Comparison of ENCODE assay signal across 16 cellular contexts in the genomic region with DNA sequence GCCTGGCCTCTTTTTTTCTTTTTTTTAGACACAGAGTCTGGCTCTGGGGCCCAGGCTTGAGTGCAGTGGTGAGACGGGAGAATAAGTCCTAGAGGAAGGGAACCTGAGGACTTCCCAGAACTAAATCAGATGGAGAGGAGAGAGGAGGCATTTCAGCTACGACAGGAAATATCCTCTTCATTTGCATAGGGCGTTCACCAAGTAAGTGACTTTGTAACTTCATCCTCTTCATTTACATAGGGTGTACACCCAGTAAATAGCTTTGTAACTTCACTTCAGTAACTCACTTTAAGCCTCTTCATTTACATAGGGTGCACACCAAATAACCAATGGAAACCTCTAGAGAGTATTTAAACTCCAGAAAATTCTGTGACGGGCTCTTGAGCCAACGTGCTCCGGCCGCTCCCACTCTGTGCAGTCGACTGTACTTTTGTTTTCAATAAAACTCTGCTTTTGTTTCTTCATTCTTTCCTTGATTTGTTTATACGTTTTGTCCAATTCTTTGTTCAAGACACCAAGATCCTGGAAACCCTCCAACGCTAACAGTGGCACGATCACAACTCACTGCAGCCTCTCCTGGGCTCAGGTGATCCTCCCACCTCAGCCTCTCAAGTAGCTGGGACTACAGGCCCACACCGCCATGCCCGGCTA. TPM values are rescaled to one million over a fixed set of nuclear protein-coding genes. Genes with fewer than 3 reads are reported as not detected.
DNase-seq lines count a peak whose midpoint lies in the region; ATAC-seq and TF ChIP-seq lines count a peak whose summit lies in the region.
"Had no signal": no experiment of that assay in that cellular context is flagged by ENCODE, and none has a peak within 500 bp of the region (broad histone marks: within the 10 kb centered on the region; RNA-seq: fewer than 3 reads in every experiment).

No MANE protein-coding gene starts in this region.

- no peak for DNase-seq in CD4-positive, alpha-beta memory T cell
- DNase-seq in activated B cell treated with CpG ODN at 0.5 μM for 24 hours (no peak), naive B cell (peak; percentile 39), pons (ENCODE audit: low spot score) (no peak), NCI-H1417 (lab: John Stamatoyannopoulos, UW) (no peak), iPS-NIHi7 (ENCODE audit: extremely low spot score) (no peak)
- no peak for DNase-seq in activated CD8-positive, alpha-beta memory T cell treated with anti-CD3 and anti-CD28 coated beads, Interleukin-2, amount 10 ng/mL, durations not matched to agents 7 days and 5 days
- DNase-seq: cerebellar nuclear complex; DMS53; NCI-H2029; RPMI8226; stimulated activated CD4-positive, alpha-beta T cell treated with anti-CD3 and anti-CD28 coated beads, Interleukin-12 subunit alpha, Interleukin-12 subunit beta, amount 100 ng/mL, for 4 hours; stimulated activated CD8-positive, alpha-beta memory T cell treated with anti-CD3 and anti-CD28 coated beads, Interleukin-4, amount 100 ng/mL, for 48 hours had no signal

- no peak overlapping the region for H3K4me3 ChIP-seq in CD4-positive, alpha-beta memory T cell (ENCODE audit: low read length in 2 of 2)

- POLR2A ChIA-PET in CD4-positive, alpha-beta memory T cell (lab: Charles Lee; ENCODE audit: partially characterized antibody): no interaction called here
- POLR2A ChIA-PET in activated B cell treated with CpG ODN at 0.5 μM for 24 hours (lab: Charles Lee): interaction anchor here (1.0 kb wide), 1 partner anchor 61 kb away, joined by 5 read pairs; no protein-coding TSS in a partner anchor

- H3K27ac Mint-ChIP-seq in CD4-positive, alpha-beta memory T cell: peak overlapping the region in 6 of 7 donors; percentile 4 to 80 (median 48)
- H3K27ac Mint-ChIP-seq in IgD-negative memory B cell: peak overlapping the region; percentile 83 to 93 (median 93)
- H3K27ac Mint-ChIP-seq in activated B cell treated with CpG ODN at 0.5 μM for 24 hours: peak overlapping the region; percentile 85
- H3K27ac Mint-ChIP-seq in naive B cell: peak overlapping the region; percentile 14 to 91 (median 74)
- H3K27ac Mint-ChIP-seq in activated CD8-positive, alpha-beta memory T cell treated with anti-CD3 and anti-CD28 coated beads, Interleukin-2, amount 10 ng/mL, durations not matched to agents 7 days and 5 days: no peak overlapping the region
- H3K27ac Mint-ChIP-seq: activated naive CD4-positive, alpha-beta T cell treated with anti-CD3 and anti-CD28 coated beads, Interleukin-2, amount 50 U/mL, for 24 hours had no signal

- intact Hi-C loops in CD4-positive, alpha-beta memory T cell (cut with micrococcal nuclease): no loop called here
- intact Hi-C loops in activated B cell treated with CpG ODN at 0.5 μM for 24 hours (cut with micrococcal nuclease): no loop called here

- peaks cover 10% of the 10 kb centered on the region for H3K4me1 ChIP-seq in CD4-positive, alpha-beta memory T cell (ENCODE audit: insufficient read depth, low read length)

- no peaks in the 10 kb centered on the region for H3K9me3 ChIP-seq in CD4-positive, alpha-beta memory T cell (ENCODE audit: control insufficient read depth in 1 of 2, low read length in 2 of 2)
- H3K9me3 ChIP-seq: neutrophil had no signal

- peaks cover 4 to 13% (median 7%) of the 10 kb centered on the region in 4 donors for H3K4me1 Mint-ChIP-seq in CD4-positive, alpha-beta memory T cell
- H3K4me1 Mint-ChIP-seq in IgD-negative memory B cell: peaks cover 7 to 17% (median 15%) of the 10 kb centered on the region in 3 donors
- H3K4me1 Mint-ChIP-seq in activated B cell treated with CpG ODN at 0.5 μM for 24 hours: peaks cover 30% of the 10 kb centered on the region
- H3K4me1 Mint-ChIP-seq in naive B cell: peaks cover 10 to 23% (median 14%) of the 10 kb centered on the region in 3 donors
- peaks cover 5% of the 10 kb centered on the region for H3K4me1 Mint-ChIP-seq in activated CD8-positive, alpha-beta memory T cell treated with anti-CD3 and anti-CD28 coated beads, Interleukin-2, amount 10 ng/mL, durations not matched to agents 7 days and 5 days

- CTCF ChIA-PET in CD4-positive, alpha-beta memory T cell (lab: Charles Lee; ENCODE audit: partially characterized antibody): no interaction called here
- CTCF ChIA-PET in activated B cell treated with CpG ODN at 0.5 μM for 24 hours (lab: Charles Lee): interaction anchor here (0.6 kb wide), 1 partner anchor 411 kb away, joined by 3 read pairs; no protein-coding TSS in a partner anchor
- CTCF ChIA-PET in activated CD8-positive, alpha-beta memory T cell treated with anti-CD3 and anti-CD28 coated beads, Interleukin-2, amount 10 ng/mL, durations not matched to agents 7 days and 5 days (lab: Charles Lee): no interaction called here

- TF ChIP-seq CTCF in activated B cell treated with CpG ODN at 0.5 μM for 24 hours (IDR thresholded peaks at IDR 0.05): no peak

- H3K27me3 Mint-ChIP-seq in CD4-positive, alpha-beta memory T cell: no peaks in the 10 kb centered on the region
- H3K27me3 Mint-ChIP-seq in IgD-negative memory B cell: no peaks in the 10 kb centered on the region
- no peaks in the 10 kb centered on the region for H3K27me3 Mint-ChIP-seq in activated B cell treated with CpG ODN at 0.5 μM for 24 hours
- H3K27me3 Mint-ChIP-seq in naive B cell: no peaks in the 10 kb centered on the region
- no peaks in the 10 kb centered on the region for H3K27me3 Mint-ChIP-seq in activated CD8-positive, alpha-beta memory T cell treated with anti-CD3 and anti-CD28 coated beads, Interleukin-2, amount 10 ng/mL, durations not matched to agents 7 days and 5 days
- H3K27me3 Mint-ChIP-seq: activated naive CD4-positive, alpha-beta T cell treated with anti-CD3 and anti-CD28 coated beads, Interleukin-2, amount 50 U/mL, for 24 hours had no signal

- no peaks in the 10 kb centered on the region for H3K27me3 ChIP-seq in CD4-positive, alpha-beta memory T cell (ENCODE audit: insufficient read depth, low read length)
- H3K27me3 ChIP-seq: neutrophil had no signal

- ATAC-seq in activated B cell treated with CpG ODN at 0.5 μM for 24 hours (ENCODE audit: low read depth): peak; percentile 84
- ATAC-seq in naive B cell (ENCODE audit: low read depth in 2 of 2): peak; percentile 91 to 95
- ATAC-seq in activated CD8-positive, alpha-beta memory T cell treated with anti-CD3 and anti-CD28 coated beads, Interleukin-2, amount 10 ng/mL, durations not matched to agents 7 days and 5 days: no peak

- H3K4me3 Mint-ChIP-seq in CD4-positive, alpha-beta memory T cell: peak overlapping the region in 3 of 8 donors; percentile 46 to 70 (median 50)
- H3K4me3 Mint-ChIP-seq in IgD-negative memory B cell (peak overlapping the region; percentile 72 to 94 (median 82)), activated B cell treated with CpG ODN at 0.5 μM for 24 hours (peak overlapping the region; percentile 68), naive B cell (peak overlapping the region in 7 of 8 donors; percentile 5 to 81 (median 64))
- H3K4me3 Mint-ChIP-seq in activated CD8-positive, alpha-beta memory T cell treated with anti-CD3 and anti-CD28 coated beads, Interleukin-2, amount 10 ng/mL, durations not matched to agents 7 days and 5 days: no peak overlapping the region
- H3K4me3 Mint-ChIP-seq: activated naive CD4-positive, alpha-beta T cell treated with anti-CD3 and anti-CD28 coated beads, Interleukin-2, amount 50 U/mL, for 24 hours had no signal

- H3K36me3 ChIP-seq in CD4-positive, alpha-beta memory T cell (ENCODE audit: insufficient read depth, low read length): no peaks in the 10 kb centered on the region
- H3K36me3 ChIP-seq: neutrophil had no signal

- no peak overlapping the region for H3K27ac ChIP-seq in CD4-positive, alpha-beta memory T cell (ENCODE audit: low read depth, low read length)
- H3K27ac ChIP-seq: neutrophil had no signal

- H3K36me3 Mint-ChIP-seq in CD4-positive, alpha-beta memory T cell: no peaks in the 10 kb centered on the region
- H3K36me3 Mint-ChIP-seq in IgD-negative memory B cell (no peaks in the 10 kb centered on the region), activated B cell treated with CpG ODN at 0.5 μM for 24 hours (ENCODE audit: low read depth) (no peaks in the 10 kb centered on the region), naive B cell (no peaks in the 10 kb centered on the region)
- H3K36me3 Mint-ChIP-seq in activated CD8-positive, alpha-beta memory T cell treated with anti-CD3 and anti-CD28 coated beads, Interleukin-2, amount 10 ng/mL, durations not matched to agents 7 days and 5 days: no peaks in the 10 kb centered on the region
- H3K36me3 Mint-ChIP-seq: activated naive CD4-positive, alpha-beta T cell treated with anti-CD3 and anti-CD28 coated beads, Interleukin-2, amount 50 U/mL, for 24 hours had no signal

- peaks cover 0 to 2% (median 0%) of the 10 kb centered on the region in 8 donors for H3K9me3 Mint-ChIP-seq in CD4-positive, alpha-beta memory T cell
- H3K9me3 Mint-ChIP-seq in IgD-negative memory B cell (no peaks in the 10 kb centered on the region), activated B cell treated with CpG ODN at 0.5 μM for 24 hours (no peaks in the 10 kb centered on the region), naive B cell (no peaks in the 10 kb centered on the region)
- H3K9me3 Mint-ChIP-seq in activated CD8-positive, alpha-beta memory T cell treated with anti-CD3 and anti-CD28 coated beads, Interleukin-2, amount 10 ng/mL, durations not matched to agents 7 days and 5 days (ENCODE audit: low read depth): no peaks in the 10 kb centered on the region
- H3K9me3 Mint-ChIP-seq: activated naive CD4-positive, alpha-beta T cell treated with anti-CD3 and anti-CD28 coated beads, Interleukin-2, amount 50 U/mL, for 24 hours had no signal

RNA-seq across cellular contexts. Expression of gene ANKRD9, which starts 21.4 kb away (rescaled TPM):
- 1 to 10 TPM; 1.8 to 2.5 TPM for total RNA-seq in CD4-positive, alpha-beta memory T cell
- polyA plus RNA-seq in CD4-positive, alpha-beta memory T cell: under 1 TPM in 1 of 2 donors, not detected in 1; 0.69 TPM
- polyA plus RNA-seq in IgD-negative memory B cell: 0.93 TPM
- 1.4 and 1.8 TPM in 2 replicates for total RNA-seq in activated B cell treated with CpG ODN at 0.5 μM for 24 hours
- polyA plus RNA-seq in naive B cell (ENCODE audit: low read depth in 6 of 6): under 1 TPM in 5 of 6 donors, not detected in 1; 0.08 to 0.49 (median 0.17) TPM
- total RNA-seq in activated CD8-positive, alpha-beta memory T cell treated with anti-CD3 and anti-CD28 coated beads, Interleukin-2, amount 10 ng/mL, durations not matched to agents 7 days and 5 days: 10 to 100 TPM; 11.2 to 12.6 TPM
